Comparison of ENCODE assay signal across 8 cellular contexts in genomic region chr7:142855401-142855743, GRCh38. TPM values are rescaled to one million over a fixed set of nuclear protein-coding genes. Genes with fewer than 3 reads are reported as not detected.
DNase-seq lines count a peak whose midpoint lies in the region; ATAC-seq and TF ChIP-seq lines count a peak whose summit lies in the region.

No MANE protein-coding gene starts in this region.

- H3K9me2 ChIP-seq in OCI-LY7 (ENCODE audit: insufficient read depth, low read length), result no peaks in the 10 kb centered on the region

- intact Hi-C loops in OCI-LY7 (cut with micrococcal nuclease; ENCODE audit: unreplicated experiment), result loop anchor here (2.0 kb wide), 1 partner anchor 359 kb away; no protein-coding TSS in a partner anchor
- intact Hi-C loops in esophagus muscularis mucosa (cut with DNase I), result loop anchor here (2.0 kb wide), 1 partner anchor 359 kb away; no protein-coding TSS in a partner anchor
- intact Hi-C loops in psoas muscle (cut with DNase I), result loop anchor here (2.0 to 10.0 kb wide), 2 partner anchors 359 kb away; no protein-coding TSS in a partner anchor

- peak overlapping the region; percentile 73 for H3K4me3 ChIP-seq in OCI-LY7 (ENCODE audit: low read depth, low read length, poor library complexity, severe bottlenecking)
- H3K4me3 ChIP-seq in esophagus muscularis mucosa, result peak overlapping the region; percentile 72 to 90 (median 76)
- H3K4me3 ChIP-seq in psoas muscle, result peak overlapping the region; percentile 79

- WGBS in esophagus muscularis mucosa, result 57% methylated on average over 5 of the region's 9 CpGs
- WGBS in psoas muscle, 3 donors, result 4 to 17% (median 10%) methylated on average over 9 of the region's 9 CpGs

- H4K20me1 ChIP-seq in OCI-LY7 (ENCODE audit: insufficient read depth, low read length), result no peaks in the 10 kb centered on the region

- H3K4me2 ChIP-seq in OCI-LY7 (ENCODE audit: low read length), result peak overlapping the region; percentile 99; the same call in 1 of the 2 replicates

- H3K4me1 ChIP-seq in OCI-LY7 (ENCODE audit: insufficient read depth, low read length, poor library complexity, severe bottlenecking), result peaks cover 6% of the 10 kb centered on the region
- H3K4me1 ChIP-seq in esophagus muscularis mucosa, result peaks cover 12 to 32% (median 26%) of the 10 kb centered on the region in 4 donors
- no peaks in the 10 kb centered on the region for H3K4me1 ChIP-seq in psoas muscle

- H3K9me3 ChIP-seq in OCI-LY7 (ENCODE audit: low read length) (no peaks in the 10 kb centered on the region), esophagus muscularis mucosa (no peaks in the 10 kb centered on the region), psoas muscle (no peaks in the 10 kb centered on the region)

- H3K79me2 ChIP-seq in OCI-LY7 (ENCODE audit: insufficient read depth, low read depth, low read length), result no peaks in the 10 kb centered on the region

- no peak for TF ChIP-seq EP300 in esophagus muscularis mucosa (IDR thresholded peaks at IDR 0.05)

- TF ChIP-seq CTCF in OCI-LY7 (conservative IDR thresholded peaks at IDR 0.05; ENCODE audit: low read length) (no peak), esophagus muscularis mucosa (IDR thresholded peaks at IDR 0.05) (no peak), psoas muscle (IDR thresholded peaks at IDR 0.05) (no peak)

- no peak for TF ChIP-seq POLR2A in esophagus muscularis mucosa (IDR thresholded peaks at IDR 0.05; ENCODE audit: low read depth)

- DNase-seq in OCI-LY7 (ENCODE audit: low spot score) (no peak), esophagus muscularis mucosa (ENCODE audit: extremely low spot score) (no peak), psoas muscle (no peak), HK-2 (ENCODE audit: unreplicated experiment) (no peak)
- no peak for DNase-seq in stimulated activated CD4-positive, alpha-beta T cell treated with anti-CD3 and anti-CD28 coated beads, Interleukin-2, amount 100 ng/mL, for 24 hours

- no peaks in the 10 kb centered on the region for H3K36me3 ChIP-seq in OCI-LY7 (ENCODE audit: insufficient read depth, low read length)
- no peaks in the 10 kb centered on the region for H3K36me3 ChIP-seq in esophagus muscularis mucosa
- no peaks in the 10 kb centered on the region for H3K36me3 ChIP-seq in psoas muscle (ENCODE audit: insufficient read depth in 1 of 2, low read depth in 1 of 2)

- CTCF ChIA-PET in OCI-LY7 (lab: Charles Lee; ENCODE audit: unreplicated experiment), result no interaction called here

- H2AFZ ChIP-seq in OCI-LY7 (ENCODE audit: low read length), result 0 out of 2 replicates have a peak overlapping the region, but pooled peaks have one; percentile 92

- H3K27ac ChIP-seq in OCI-LY7 (ENCODE audit: low read depth, low read length, poor library complexity, severe bottlenecking), result no peak overlapping the region
- H3K27ac ChIP-seq in esophagus muscularis mucosa (replicated peaks in 1 of 4), result peak overlapping the region; percentile 30 to 75 (median 66)
- H3K27ac ChIP-seq in psoas muscle, result no peak overlapping the region

- H3K27me3 ChIP-seq in esophagus muscularis mucosa (no peaks in the 10 kb centered on the region), psoas muscle (ENCODE audit: insufficient read depth in 3 of 3, low read length in 2 of 3) (no peaks in the 10 kb centered on the region)

- BruUV-seq in OCI-LY7 (replicated peaks; lab: Mats Ljungman, UMichigan), result no TSS peak

- POLR2A ChIA-PET in OCI-LY7 (lab: Charles Lee), result no interaction called here

- peak; percentile 3 for ATAC-seq in GM19452 (IDR thresholded peaks at IDR 0.05; ENCODE audit: unreplicated experiment)
- peak in 3 of 4 donors; percentile 4 to 18 (median 11) for ATAC-seq in psoas muscle
- no peak for ATAC-seq in HG02973 (IDR thresholded peaks at IDR 0.05; ENCODE audit: unreplicated experiment)
- ATAC-seq in GM18868 (IDR thresholded peaks at IDR 0.05; ENCODE audit: unreplicated experiment), result no peak

RNA-seq across cellular contexts. Expression of gene EPHB6, which starts 0.5 kb away (rescaled TPM):
- total RNA-seq in OCI-LY7 (2014; rRNA removed; shearing (Covaris generic)), result 0.15 and 0.41 TPM in 2 replicates
- total RNA-seq in OCI-LY7 (2022) (0.33 and 0.57 TPM in 2 replicates), esophagus muscularis mucosa (10 to 100 TPM in 1 of 4 donors, 1 to 10 TPM in 3; 3.3 to 10.5 (median 5.5) TPM), psoas muscle (1 to 10 TPM in 3 of 4 donors, under 1 TPM in 1; 0.57 to 3.5 (median 2.7) TPM)
- polyA plus RNA-seq in psoas muscle, result 1 to 10 TPM; 1.4 to 5.7 (median 2.9) TPM

RNA-seq across cellular contexts. Expression of gene TRPV6, which starts 30.2 kb away (rescaled TPM):
- total RNA-seq in OCI-LY7 (2014; rRNA removed; shearing (Covaris generic)), result not detected in 2 replicates
- not detected in 2 replicates for total RNA-seq in OCI-LY7 (2022)
- total RNA-seq in esophagus muscularis mucosa, result not detected
- total RNA-seq in psoas muscle, result not detected
- under 1 TPM in 1 of 3 donors, not detected in 2; under 0.01 TPM for polyA plus RNA-seq in psoas muscle

Comparison
In these comparisons a context has a peak if more than half of its experiments do, and no peak if none do; other contexts are left out.
1. ATAC-seq: peak in GM19452 (single experiment) and psoas muscle (3 of 4); none in HG02973 (single experiment) and GM18868 (single experiment).
2. H3K27ac ChIP-seq: peak in esophagus muscularis mucosa (4 of 4); none in OCI-LY7 (single experiment) and psoas muscle (single experiment).
3. Peak in every context shown above with its lines, with median percentiles within 50 percentile points of each other: H3K4me3 ChIP-seq.